ENCODE assay signal across 8 cellular contexts in the genomic region with DNA sequence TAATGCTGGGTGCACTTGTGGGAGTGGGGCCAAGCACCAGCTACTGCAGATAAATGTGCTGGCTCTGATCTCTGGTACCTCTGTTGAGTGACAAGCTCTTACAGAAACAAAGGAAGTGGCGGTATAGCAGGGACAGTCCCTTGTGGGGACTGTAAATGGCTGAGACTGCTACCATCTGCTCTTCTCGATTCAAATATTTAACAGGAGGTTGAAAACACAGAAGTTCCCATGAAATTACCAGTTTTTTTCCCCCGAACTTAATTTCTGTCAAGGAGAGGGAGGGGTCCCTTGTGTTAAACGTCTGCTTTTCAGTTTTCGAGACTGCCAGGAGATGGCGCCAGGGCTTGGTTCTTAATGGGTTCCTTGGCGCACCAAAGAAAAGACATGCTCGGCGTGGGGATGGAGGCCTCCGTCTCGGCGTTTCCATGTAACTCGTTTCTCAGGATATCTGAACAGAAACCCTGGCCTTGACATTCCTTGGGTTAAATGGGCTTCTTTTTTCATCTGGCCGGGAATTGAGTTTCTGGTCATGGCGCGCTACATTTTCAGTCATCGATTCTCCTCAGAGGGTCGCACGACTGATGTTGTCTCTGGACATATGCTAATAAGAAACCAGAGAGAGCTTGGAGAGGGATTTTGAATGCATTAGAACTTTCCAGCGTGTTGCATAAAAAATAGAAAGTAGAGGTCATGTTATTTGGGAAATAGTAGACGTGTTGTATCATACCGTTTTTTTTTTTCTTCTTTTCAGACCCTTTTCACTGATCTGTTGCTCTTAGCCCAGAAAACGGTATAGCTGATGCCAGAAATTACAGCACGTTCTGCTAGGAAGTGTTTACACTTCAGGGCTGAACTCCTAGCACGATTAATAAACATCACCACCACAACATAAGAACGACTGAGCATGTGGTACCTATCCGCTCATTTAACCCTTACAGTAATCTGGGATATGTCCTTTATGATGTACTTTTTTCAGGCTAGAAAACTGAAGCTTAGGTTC.
DNase-seq lines count a peak whose midpoint lies in the region; ATAC-seq and TF ChIP-seq lines count a peak whose summit lies in the region.

No MANE protein-coding gene starts in this region.

- peak; percentile 35 for DNase-seq in GM12864 (ENCODE audit: low read depth)
- peak; percentile 63 to 91 for DNase-seq in HAP-1 (ENCODE audit: low spot score in 2 of 2)
- peak; percentile 66 for DNase-seq in RPMI7951 (ENCODE audit: low read depth)
- DNase-seq in adrenal gland: peak; percentile 75 to 95 (median 82)
- DNase-seq in left cardiac atrium: peak; percentile 86
- peak; percentile 53 for DNase-seq in progenitor cell of endocrine pancreas (ENCODE audit: low spot score, unreplicated experiment)
- DNase-seq in cortex of kidney (lab: John Stamatoyannopoulos, UW): no peak

- H3K27me3 ChIP-seq in HAP-1 (ENCODE audit: low read depth) (no peaks in the 10 kb centered on the region), adrenal gland (no peaks in the 10 kb centered on the region)

- peak overlapping the region; percentile 24 for H3K27ac Mint-ChIP-seq in progenitor cell of endocrine pancreas

- intact Hi-C loops in adrenal gland (cut with DNase I) (loop anchor here (10.0 kb wide), 2 partner anchors 232 to 542 kb away; partner anchors contain the start of genes MRPS27 (in 1 of the 2) and PTCD2 (in 1 of the 2)), left cardiac atrium (cut with DNase I) (loop anchor here (2.0 to 10.0 kb wide), 4 partner anchors 112 to 526 kb away; no protein-coding TSS in a partner anchor)

- H3K4me1 ChIP-seq in HAP-1 (peaks cover 2% of the 10 kb centered on the region; the same call in 1 of the 2 replicates), adrenal gland (replicated peaks in 1 of 2) (peaks cover 0 to 9% of the 10 kb centered on the region in 2 donors)

- H3K9me3 ChIP-seq in HAP-1 (no peaks in the 10 kb centered on the region), adrenal gland (replicated peaks in 1 of 3) (no peaks in the 10 kb centered on the region)

- no peak for TF ChIP-seq POLR2A in adrenal gland (IDR thresholded peaks at IDR 0.05)

- in situ Hi-C loops in HAP-1 (cut with MboI; ENCODE audit: low sequenced_read_pairs): loop anchor here (5.0 to 25.0 kb wide), 3 partner anchors 229 to 524 kb away; partner anchors contain the start of gene MAP1B

- peaks cover 20% of the 10 kb centered on the region for H3K27me3 Mint-ChIP-seq in progenitor cell of endocrine pancreas

- H3K4me3 ChIP-seq in GM12864 (ENCODE audit: low read depth, low read length) (no peak overlapping the region; the same call in 1 of the 2 replicates), HAP-1 (no peak overlapping the region), adrenal gland (peak overlapping the region in 1 of 4 donors; percentile 38)

- H3K36me3 Mint-ChIP-seq in progenitor cell of endocrine pancreas (ENCODE audit: insufficient read depth): no peaks in the 10 kb centered on the region

- peak overlapping the region in 1 of 5 donors; percentile 39 for H3K27ac ChIP-seq in adrenal gland

- peak; percentile 93 to 94 for ATAC-seq in left cardiac atrium

- TF ChIP-seq CTCF in GM12864 (IDR thresholded peaks at IDR 0.05; ENCODE audit: low read depth, low read length, missing control alignments) (peak; percentile 71), LNCAP (IDR thresholded peaks at IDR 0.05) (peak; percentile 81), adrenal gland (IDR thresholded peaks at IDR 0.05) (peak; percentile 57 to 85 (median 78)), progenitor cell of endocrine pancreas (IDR thresholded peaks at IDR 0.05; ENCODE audit: unreplicated experiment) (peak; percentile 81)

- H3K36me3 ChIP-seq in HAP-1 (replicated peaks): no peaks in the 10 kb centered on the region
- no peaks in the 10 kb centered on the region for H3K36me3 ChIP-seq in adrenal gland (replicated peaks in 1 of 2)

- no peak overlapping the region for H3K4me3 Mint-ChIP-seq in progenitor cell of endocrine pancreas (ENCODE audit: low read depth)

- H3K9me3 Mint-ChIP-seq in progenitor cell of endocrine pancreas (ENCODE audit: low read depth): no peaks in the 10 kb centered on the region

- peaks cover 3% of the 10 kb centered on the region for H3K4me1 Mint-ChIP-seq in progenitor cell of endocrine pancreas (ENCODE audit: low read depth)

- WGBS in adrenal gland, 4 donors: 31 to 37% (median 33%) methylated on average over 26 to 27 of the region's 27 CpGs
